25 cellular contexts compared by ENCODE assay signal in the genomic region with DNA sequence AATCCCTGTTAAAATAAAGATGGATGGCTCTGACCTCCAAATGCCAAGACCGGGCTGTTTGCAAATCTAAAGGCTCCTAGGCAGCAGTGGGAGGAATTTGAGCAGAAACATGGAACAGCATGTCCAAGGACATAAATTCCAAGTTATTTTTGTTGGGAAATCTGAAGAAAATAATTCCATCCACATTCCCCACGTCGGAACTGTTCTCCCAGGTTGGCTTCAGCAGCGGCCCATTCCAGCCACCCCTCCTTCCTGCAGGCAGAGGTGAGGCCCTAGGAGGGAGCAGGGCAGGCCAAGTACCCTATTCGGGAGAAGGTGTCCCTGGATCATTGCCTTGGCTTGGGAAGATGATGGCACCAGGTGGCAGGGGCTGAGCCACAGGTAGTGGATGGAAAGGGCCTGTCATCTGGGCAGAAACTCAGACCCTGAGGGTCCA.
DNase-seq lines count a peak whose midpoint lies in the region; ATAC-seq and TF ChIP-seq lines count a peak whose summit lies in the region.
"Had no signal": no experiment of that assay in that cellular context is flagged by ENCODE, and none has a peak within 500 bp of the region (broad histone marks: within the 10 kb centered on the region; RNA-seq: fewer than 3 reads in every experiment).

No MANE protein-coding gene starts in this region.

- no peak overlapping the region for H3K27ac Mint-ChIP-seq in MCF 10A (ENCODE audit: low read depth, unreplicated experiment)
- peak overlapping the region; percentile 72 for H3K27ac Mint-ChIP-seq in nephron progenitor cell
- H3K27ac Mint-ChIP-seq: mesothelial cell of epicardium; natural killer cell treated with Interleukin-12 subunit alpha and Interleukin-12 subunit beta and Interleukin-15 and Interleukin-18, amount 100 ng/mL, for 72 hours had no signal

- BruUV-seq in MCF 10A (replicated peaks; lab: Mats Ljungman, UMichigan), result no TSS peak

- H3K36me3 ChIP-seq in breast epithelium (no peaks in the 10 kb centered on the region), esophagus muscularis mucosa (no peaks in the 10 kb centered on the region), tibial artery (no peaks in the 10 kb centered on the region)
- H3K36me3 ChIP-seq: BLaER1, prostate gland had no signal

- TF ChIP-seq CTCF in breast epithelium (IDR thresholded peaks at IDR 0.05) (no peak), MCF 10A (IDR thresholded peaks at IDR 0.05; ENCODE audit: unreplicated experiment) (no peak), esophagus muscularis mucosa (IDR thresholded peaks at IDR 0.05) (no peak), nephron progenitor cell (IDR thresholded peaks at IDR 0.05) (no peak), tibial artery (IDR thresholded peaks at IDR 0.05) (no peak)

- peak; percentile 87 for TF ChIP-seq EP300 in esophagus muscularis mucosa (IDR thresholded peaks at IDR 0.05)

- no peaks in the 10 kb centered on the region for H3K9me3 Mint-ChIP-seq in MCF 10A (ENCODE audit: unreplicated experiment)
- H3K9me3 Mint-ChIP-seq in nephron progenitor cell, result no peaks in the 10 kb centered on the region
- H3K9me3 Mint-ChIP-seq: central memory CD8-positive, alpha-beta T cell; mesothelial cell of epicardium; natural killer cell treated with Interleukin-12 subunit alpha and Interleukin-12 subunit beta and Interleukin-15 and Interleukin-18, amount 100 ng/mL, for 72 hours had no signal

- CTCF ChIA-PET in MCF 10A (lab: Yijun Ruan, JAX), result no interaction called here

- H3K27me3 Mint-ChIP-seq in MCF 10A (ENCODE audit: insufficient read depth, unreplicated experiment) (peaks cover 9% of the 10 kb centered on the region), nephron progenitor cell (ENCODE audit: low read depth, poor library complexity) (peaks cover 12% of the 10 kb centered on the region)

- H3K27ac ChIP-seq in breast epithelium (peak overlapping the region; percentile 86 to 95), esophagus muscularis mucosa (replicated peaks in 1 of 4) (peak overlapping the region; percentile 79 to 83 (median 82)), tibial artery (peak overlapping the region; percentile 87 to 95)
- H3K27ac ChIP-seq: A549, BLaER1, SK-N-MC had no signal

- H3K9me3 ChIP-seq in breast epithelium, result no peaks in the 10 kb centered on the region
- no peaks in the 10 kb centered on the region for H3K9me3 ChIP-seq in esophagus muscularis mucosa
- H3K9me3 ChIP-seq in tibial artery, result no peaks in the 10 kb centered on the region
- H3K9me3 ChIP-seq: A549, BLaER1, prostate gland had no signal

- TF ChIP-seq POLR2A in breast epithelium (IDR thresholded peaks at IDR 0.05), result no peak
- TF ChIP-seq POLR2A in esophagus muscularis mucosa (IDR thresholded peaks at IDR 0.05; ENCODE audit: low read depth), result no peak

- H3K27me3 ChIP-seq in breast epithelium (no peaks in the 10 kb centered on the region), esophagus muscularis mucosa (no peaks in the 10 kb centered on the region), tibial artery (no peaks in the 10 kb centered on the region)
- H3K27me3 ChIP-seq: BLaER1 had no signal

- H3K4me3 ChIP-seq in breast epithelium (no peak overlapping the region), esophagus muscularis mucosa (no peak overlapping the region), tibial artery (no peak overlapping the region)
- H3K4me3 ChIP-seq: A549, BLaER1, prostate gland, SK-N-MC had no signal

- no peaks in the 10 kb centered on the region for H3K4me1 Mint-ChIP-seq in MCF 10A (ENCODE audit: insufficient read depth, unreplicated experiment)
- H3K4me1 Mint-ChIP-seq in nephron progenitor cell, result peaks cover 45% of the 10 kb centered on the region
- H3K4me1 Mint-ChIP-seq: central memory CD8-positive, alpha-beta T cell had no signal

- H3K4me3 Mint-ChIP-seq in MCF 10A (ENCODE audit: unreplicated experiment), result no peak overlapping the region
- H3K4me3 Mint-ChIP-seq in nephron progenitor cell, result no peak overlapping the region
- H3K4me3 Mint-ChIP-seq: central memory CD8-positive, alpha-beta T cell; mesothelial cell of epicardium; natural killer cell treated with Interleukin-12 subunit alpha and Interleukin-12 subunit beta and Interleukin-15 and Interleukin-18, amount 100 ng/mL, for 72 hours had no signal

- no peaks in the 10 kb centered on the region for H3K36me3 Mint-ChIP-seq in MCF 10A (ENCODE audit: insufficient read depth, unreplicated experiment)
- H3K36me3 Mint-ChIP-seq in nephron progenitor cell (ENCODE audit: low read depth), result no peaks in the 10 kb centered on the region
- H3K36me3 Mint-ChIP-seq: mesothelial cell of epicardium; natural killer cell treated with Interleukin-12 subunit alpha and Interleukin-12 subunit beta and Interleukin-15 and Interleukin-18, amount 100 ng/mL, for 72 hours had no signal

- H3K4me1 ChIP-seq in breast epithelium (no peaks in the 10 kb centered on the region), esophagus muscularis mucosa (peaks cover 42 to 99% (median 94%) of the 10 kb centered on the region in 4 donors), tibial artery (peaks cover 0 to 92% (median 64%) of the 10 kb centered on the region in 4 donors)
- H3K4me1 ChIP-seq: A549, BLaER1, prostate gland had no signal

- 40% methylated on average over 5 of the region's 5 CpGs for WGBS in esophagus muscularis mucosa

- no peak for ATAC-seq in GM19023 (IDR thresholded peaks at IDR 0.05; ENCODE audit: unreplicated experiment)
- ATAC-seq: A549; natural killer cell treated with Interleukin-12 subunit alpha and Interleukin-12 subunit beta and Interleukin-15 and Interleukin-18, amount 100 ng/mL, for 72 hours had no signal

- DNase-seq in breast epithelium (ENCODE audit: low spot score in 2 of 2) (peak in 1 of 2 donors; percentile 92), MCF 10A (ENCODE audit: unreplicated experiment) (no peak), esophagus muscularis mucosa (ENCODE audit: extremely low spot score) (peak; percentile 92), nephron progenitor cell (no peak), tibial artery (peak in 1 of 2 donors; percentile 81), NCI-H446 treated with DMSO at 0.1 percent for 48 hours (lab: John Stamatoyannopoulos, UW) (no peak), NCI-H187 (lab: John Stamatoyannopoulos, UW) (no peak)
- DNase-seq: activated CD4-positive, alpha-beta T cell treated with anti-CD3 and anti-CD28 coated beads, Interleukin-2, amount 50 U/mL, for 48 hours; activated naive CD4-positive, alpha-beta T cell; anterior cingulate cortex; Calu3; KG1; NCI-H146; NCI-H2171; NCI-H526; stimulated activated CD4-positive, alpha-beta T cell treated with anti-CD3 and anti-CD28 coated beads, Interleukin-4, amount 100 ng/mL, for 1 hour; stimulated activated naive CD4-positive, alpha-beta T cell had no signal

- POLR2A ChIA-PET in MCF 10A (lab: Yijun Ruan, JAX), result interaction anchor here (0.5 kb wide), 1 partner anchor 344 kb away, joined by 3 read pairs; no protein-coding TSS in a partner anchor

- intact Hi-C loops in breast epithelium (cut with DNase I; ENCODE audit: low total_unique reads), result no loop called here
- intact Hi-C loops in MCF 10A (cut with micrococcal nuclease), result no loop called here
- intact Hi-C loops in esophagus muscularis mucosa (cut with DNase I), result loop anchor here (5.0 kb wide), 3 partner anchors 328 to 458 kb away; partner anchors contain the start of gene LBH
- intact Hi-C loops in tibial artery (cut with DNase I; ENCODE audit: low total_unique reads), result loop anchor here (10.0 kb wide), 1 partner anchor 105 kb away; no protein-coding TSS in a partner anchor

Comparison
In these comparisons a context has a peak if more than half of its experiments do, and no peak if none do; other contexts are left out.
1. intact Hi-C loops: an anchor here in esophagus muscularis mucosa (5.0 kb wide) and tibial artery (10.0 kb wide); none called in breast epithelium and MCF 10A.